In genomic region chr11:86116996-86117705, GRCh38 we compare ENCODE assay signal across 12 cellular contexts. TPM values are rescaled to one million over a fixed set of nuclear protein-coding genes. Genes with fewer than 3 reads are reported as not detected.
DNase-seq lines count a peak whose midpoint lies in the region; ATAC-seq and TF ChIP-seq lines count a peak whose summit lies in the region.
"Had no signal": no experiment of that assay in that cellular context is flagged by ENCODE, and none has a peak within 500 bp of the region (broad histone marks: within the 10 kb centered on the region; RNA-seq: fewer than 3 reads in every experiment).

No MANE protein-coding gene starts in this region.

- CTCF ChIA-PET in activated CD8-positive, alpha-beta memory T cell treated with anti-CD3 and anti-CD28 coated beads, Interleukin-2, amount 10 ng/mL, durations not matched to agents 7 days and 5 days (lab: Charles Lee): interaction anchor here (0.7 to 1.4 kb wide), 7 partner anchors 11 to 157 kb away, joined by 3 to 4 read pairs (median 3); no protein-coding TSS in a partner anchor
- CTCF ChIA-PET in SK-N-SH (lab: Yijun Ruan, JAX): interaction anchor here (0.5 kb wide), 1 partner anchor 75 kb away, joined by 3 read pairs; no protein-coding TSS in a partner anchor

- peak overlapping the region; percentile 70 for H3K27ac Mint-ChIP-seq in activated CD8-positive, alpha-beta memory T cell treated with anti-CD3 and anti-CD28 coated beads, Interleukin-2, amount 10 ng/mL, durations not matched to agents 7 days and 5 days
- H3K27ac Mint-ChIP-seq in effector memory CD8-positive, alpha-beta T cell: peak overlapping the region; percentile 33 to 70
- H3K27ac Mint-ChIP-seq in stimulated activated naive B cell treated with anti-CD40 and anti-IgM and Interleukin-4, amounts not matched to agents 10 μg/mL and 1 μg/mL and 100 μg/mL, for 72 hours: peak overlapping the region; percentile 82

- peak overlapping the region; percentile 69 for H3K4me2 ChIP-seq in SK-N-SH

- no peak for DNase-seq in activated CD8-positive, alpha-beta memory T cell treated with anti-CD3 and anti-CD28 coated beads, Interleukin-2, amount 10 ng/mL, durations not matched to agents 7 days and 5 days
- no peak for DNase-seq in activated CD8-positive, alpha-beta memory T cell treated with anti-CD3 and anti-CD28 coated beads, Interleukin-2, amount 50 U/mL, for 48 hours
- DNase-seq in SK-N-SH (no peak), globus pallidus (ENCODE audit: low spot score) (no peak)
- no peak for DNase-seq in effector memory CD8-positive, alpha-beta T cell
- DNase-seq in stimulated activated naive B cell treated with anti-CD40 and anti-IgM and Interleukin-4, amounts not matched to agents 10 μg/mL and 1 μg/mL and 100 μg/mL, for 72 hours: no peak
- DNase-seq: BE2C, KG1, transverse colon had no signal

- no peaks in the 10 kb centered on the region for H4K20me1 ChIP-seq in SK-N-SH (ENCODE audit: insufficient read depth)

- H3K4me3 Mint-ChIP-seq in activated CD8-positive, alpha-beta memory T cell treated with anti-CD3 and anti-CD28 coated beads, Interleukin-2, amount 10 ng/mL, durations not matched to agents 7 days and 5 days: no peak overlapping the region
- peak overlapping the region in 1 of 2 donors; percentile 56 for H3K4me3 Mint-ChIP-seq in effector memory CD8-positive, alpha-beta T cell
- H3K4me3 Mint-ChIP-seq in stimulated activated naive B cell treated with anti-CD40 and anti-IgM and Interleukin-4, amounts not matched to agents 10 μg/mL and 1 μg/mL and 100 μg/mL, for 72 hours: no peak overlapping the region
- H3K4me3 Mint-ChIP-seq: neural crest cell had no signal

- no peak overlapping the region for H2AFZ ChIP-seq in SK-N-SH (ENCODE audit: low read depth)

- H3K27me3 Mint-ChIP-seq in activated CD8-positive, alpha-beta memory T cell treated with anti-CD3 and anti-CD28 coated beads, Interleukin-2, amount 10 ng/mL, durations not matched to agents 7 days and 5 days: no peaks in the 10 kb centered on the region
- no peaks in the 10 kb centered on the region for H3K27me3 Mint-ChIP-seq in effector memory CD8-positive, alpha-beta T cell
- H3K27me3 Mint-ChIP-seq in stimulated activated naive B cell treated with anti-CD40 and anti-IgM and Interleukin-4, amounts not matched to agents 10 μg/mL and 1 μg/mL and 100 μg/mL, for 72 hours: no peaks in the 10 kb centered on the region

- H3K9me3 ChIP-seq in SK-N-SH: no peaks in the 10 kb centered on the region
- H3K9me3 ChIP-seq: BE2C, transverse colon had no signal

- no peaks in the 10 kb centered on the region for H3K9me2 ChIP-seq in SK-N-SH

- H3K36me3 ChIP-seq in SK-N-SH (replicated peaks in 1 of 2; ENCODE audit: control insufficient read depth in 1 of 2, insufficient read depth in 2 of 2, low read length in 1 of 2): no peaks in the 10 kb centered on the region
- H3K36me3 ChIP-seq: BE2C, transverse colon had no signal

- POLR2A ChIA-PET in SK-N-SH (lab: Yijun Ruan, JAX): no interaction called here

- H3K4me1 ChIP-seq in SK-N-SH (ENCODE audit: control insufficient read depth in 1 of 2, insufficient read depth in 2 of 2, low read depth in 1 of 2, low read length in 1 of 2): peaks cover 0 to 10% of the 10 kb centered on the region in 2 experiments; a peak in 2 of 4 replicates
- H3K4me1 ChIP-seq: BE2C had no signal

- H3K27ac ChIP-seq in SK-N-SH (ENCODE audit: low read depth in 2 of 2, low read length in 1 of 2): peak overlapping the region in 1 of 2 experiments; percentile 88; a peak in 2 of 4 replicates

- H3F3A ChIP-seq in SK-N-SH (replicated peaks; ENCODE audit: insufficient read depth): peaks cover 33% of the 10 kb centered on the region

- no peaks in the 10 kb centered on the region for H3K36me3 Mint-ChIP-seq in activated CD8-positive, alpha-beta memory T cell treated with anti-CD3 and anti-CD28 coated beads, Interleukin-2, amount 10 ng/mL, durations not matched to agents 7 days and 5 days
- no peaks in the 10 kb centered on the region for H3K36me3 Mint-ChIP-seq in effector memory CD8-positive, alpha-beta T cell (ENCODE audit: insufficient read depth)
- H3K36me3 Mint-ChIP-seq in stimulated activated naive B cell treated with anti-CD40 and anti-IgM and Interleukin-4, amounts not matched to agents 10 μg/mL and 1 μg/mL and 100 μg/mL, for 72 hours: no peaks in the 10 kb centered on the region

- TF ChIP-seq CTCF in SK-N-SH (IDR thresholded peaks at IDR 0.05): no peak

- peak overlapping the region; percentile 64; the same call in 1 of the 2 replicates for H3K9ac ChIP-seq in SK-N-SH

- 31% methylated on average over 5 of the region's 5 CpGs for WGBS in SK-N-SH (ENCODE audit: low lambda C conversion rate)

- peak in 1 of 2 experiments; percentile 37; a peak in 1 of 4 replicates for TF ChIP-seq EP300 in SK-N-SH (IDR thresholded peaks at IDR 0.05; ENCODE audit: borderline replicate concordance in 1 of 2, low read depth in 1 of 2, low read length in 1 of 2)

- H3K27me3 ChIP-seq in SK-N-SH (ENCODE audit: insufficient read depth): no peaks in the 10 kb centered on the region
- H3K27me3 ChIP-seq: transverse colon had no signal

- H3K9me3 Mint-ChIP-seq in activated CD8-positive, alpha-beta memory T cell treated with anti-CD3 and anti-CD28 coated beads, Interleukin-2, amount 10 ng/mL, durations not matched to agents 7 days and 5 days (ENCODE audit: low read depth): no peaks in the 10 kb centered on the region
- no peaks in the 10 kb centered on the region for H3K9me3 Mint-ChIP-seq in effector memory CD8-positive, alpha-beta T cell
- H3K9me3 Mint-ChIP-seq in stimulated activated naive B cell treated with anti-CD40 and anti-IgM and Interleukin-4, amounts not matched to agents 10 μg/mL and 1 μg/mL and 100 μg/mL, for 72 hours: no peaks in the 10 kb centered on the region

- H3K79me2 ChIP-seq in SK-N-SH (ENCODE audit: insufficient read depth): no peaks in the 10 kb centered on the region

- no peak for ATAC-seq in activated CD8-positive, alpha-beta memory T cell treated with anti-CD3 and anti-CD28 coated beads, Interleukin-2, amount 10 ng/mL, durations not matched to agents 7 days and 5 days
- ATAC-seq in effector memory CD8-positive, alpha-beta T cell (replicated peaks): no peak
- ATAC-seq in stimulated activated naive B cell treated with anti-CD40 and anti-IgM and Interleukin-4, amounts not matched to agents 10 μg/mL and 1 μg/mL and 100 μg/mL, for 72 hours (replicated peaks): no peak
- no peak for ATAC-seq in HG02870 (IDR thresholded peaks at IDR 0.05; ENCODE audit: unreplicated experiment)
- ATAC-seq in GM21717 (IDR thresholded peaks at IDR 0.05; ENCODE audit: unreplicated experiment): no peak

- no peak for TF ChIP-seq RAD21 in SK-N-SH (IDR thresholded peaks at IDR 0.05; ENCODE audit: low read length)

- H3K4me1 Mint-ChIP-seq in activated CD8-positive, alpha-beta memory T cell treated with anti-CD3 and anti-CD28 coated beads, Interleukin-2, amount 10 ng/mL, durations not matched to agents 7 days and 5 days: peaks cover 32% of the 10 kb centered on the region
- H3K4me1 Mint-ChIP-seq in effector memory CD8-positive, alpha-beta T cell (ENCODE audit: low read depth in 2 of 2): peaks cover 15 to 20% of the 10 kb centered on the region in 2 donors
- H3K4me1 Mint-ChIP-seq in stimulated activated naive B cell treated with anti-CD40 and anti-IgM and Interleukin-4, amounts not matched to agents 10 μg/mL and 1 μg/mL and 100 μg/mL, for 72 hours: peaks cover 22% of the 10 kb centered on the region in 2 donors
- H3K4me1 Mint-ChIP-seq: neural crest cell had no signal

- H3K4me3 ChIP-seq in SK-N-SH (ENCODE audit: low read depth in 2 of 2, low read length in 1 of 2): no peak overlapping the region
- H3K4me3 ChIP-seq: transverse colon had no signal

TF ChIP-seq in SK-N-SH, 30 proteins besides CTCF, POLR2A, EP300 and RAD21 (continues in another document):
- TF ChIP-seq JUND (IDR thresholded peaks at IDR 0.05): 0 out of 2 replicates have a peak, but pooled peaks have one; percentile 4
- no peak for TF ChIP-seq USF2 (IDR thresholded peaks at IDR 0.05; ENCODE audit: borderline replicate concordance, low read depth, low read length)
- TF ChIP-seq PBX3 (IDR thresholded peaks at IDR 0.05): peak; percentile 48
- no peak for TF ChIP-seq RXRA (IDR thresholded peaks at IDR 0.05; ENCODE audit: borderline replicate concordance, low read depth)
- no peak for TF ChIP-seq TEAD4 (IDR thresholded peaks at IDR 0.05; ENCODE audit: borderline replicate concordance, insufficient read depth)
- peak; percentile 53; the same call in 1 of the 2 replicates for TF ChIP-seq FOSL2 (IDR thresholded peaks at IDR 0.05; ENCODE audit: borderline replicate concordance, low read depth)
- TF ChIP-seq TCF12 (IDR thresholded peaks at IDR 0.05): peak; percentile 60; the same call in 1 of the 2 replicates
- no peak for TF ChIP-seq SMC3 (IDR thresholded peaks at IDR 0.05; ENCODE audit: low read depth, low read length)

RNA-seq across cellular contexts. Expression of gene PICALM, which starts 48.3 kb away (rescaled TPM):
- total RNA-seq in activated CD8-positive, alpha-beta memory T cell treated with anti-CD3 and anti-CD28 coated beads, Interleukin-2, amount 10 ng/mL, durations not matched to agents 7 days and 5 days: 100 to 1,000 TPM; 123 to 166 TPM
- polyA plus RNA-seq in SK-N-SH (2012; rRNA removed): 103 and 147 TPM in 2 replicates
- 115 and 124 TPM in 2 replicates for polyA plus RNA-seq in SK-N-SH (2012; cell fraction: cytosol; rRNA removed)
- 63.0 and 149 TPM in 2 replicates for polyA plus RNA-seq in SK-N-SH (2012; cell fraction: nucleus; rRNA removed)
